Comparison of ENCODE assay signal across 10 cellular contexts in genomic region chr4:76704133-76704881, GRCh38.
DNase-seq lines count a peak whose midpoint lies in the region; ATAC-seq and TF ChIP-seq lines count a peak whose summit lies in the region.
"Had no signal": no experiment of that assay in that cellular context is flagged by ENCODE, and none has a peak within 500 bp of the region (broad histone marks: within the 10 kb centered on the region; RNA-seq: fewer than 3 reads in every experiment).

No MANE protein-coding gene starts in this region.

- ATAC-seq in left lung (peak; percentile 84), upper lobe of right lung (peak; percentile 77)
- ATAC-seq in activated naive CD8-positive, alpha-beta T cell treated with anti-CD3 and anti-CD28 coated beads, Interleukin-2, amount 50 U/mL, for 24 hours: no peak

- H3K4me3 Mint-ChIP-seq in dendritic cell treated with granulocyte-macrophage colony-stimulating factor and Interleukin-4, amounts not matched to agents 40 ng/mL and 50 ng/mL, for 4 days: peak overlapping the region; percentile 1
- H3K4me3 Mint-ChIP-seq in activated naive CD8-positive, alpha-beta T cell treated with anti-CD3 and anti-CD28 coated beads, Interleukin-2, amount 50 U/mL, for 24 hours: no peak overlapping the region

- intact Hi-C loops in dendritic cell treated with granulocyte-macrophage colony-stimulating factor and Interleukin-4, amounts not matched to agents 40 ng/mL and 50 ng/mL, for 4 days (cut with micrococcal nuclease): no loop called here
- intact Hi-C loops in left lung (cut with DNase I) (no loop called here), upper lobe of right lung (cut with DNase I) (no loop called here)

- TF ChIP-seq CTCF in left lung (IDR thresholded peaks at IDR 0.05): no peak
- TF ChIP-seq CTCF in upper lobe of right lung (IDR thresholded peaks at IDR 0.05): no peak

- H3K27me3 ChIP-seq in left lung: no peaks in the 10 kb centered on the region
- no peaks in the 10 kb centered on the region for H3K27me3 ChIP-seq in upper lobe of right lung

- peaks cover 16% of the 10 kb centered on the region for H3K4me1 Mint-ChIP-seq in dendritic cell treated with granulocyte-macrophage colony-stimulating factor and Interleukin-4, amounts not matched to agents 40 ng/mL and 50 ng/mL, for 4 days (ENCODE audit: low read depth)
- H3K4me1 Mint-ChIP-seq in activated naive CD8-positive, alpha-beta T cell treated with anti-CD3 and anti-CD28 coated beads, Interleukin-2, amount 50 U/mL, for 24 hours: no peaks in the 10 kb centered on the region

- H3K27ac ChIP-seq in left lung: peak overlapping the region; percentile 72 to 77
- peak overlapping the region; percentile 65 for H3K27ac ChIP-seq in upper lobe of right lung

- no peaks in the 10 kb centered on the region for H3K9me3 Mint-ChIP-seq in dendritic cell treated with granulocyte-macrophage colony-stimulating factor and Interleukin-4, amounts not matched to agents 40 ng/mL and 50 ng/mL, for 4 days
- no peaks in the 10 kb centered on the region for H3K9me3 Mint-ChIP-seq in activated naive CD8-positive, alpha-beta T cell treated with anti-CD3 and anti-CD28 coated beads, Interleukin-2, amount 50 U/mL, for 24 hours

- H3K4me3 ChIP-seq in left lung (no peak overlapping the region), upper lobe of right lung (no peak overlapping the region)

- no peaks in the 10 kb centered on the region for H3K36me3 Mint-ChIP-seq in dendritic cell treated with granulocyte-macrophage colony-stimulating factor and Interleukin-4, amounts not matched to agents 40 ng/mL and 50 ng/mL, for 4 days (ENCODE audit: low read depth)
- no peaks in the 10 kb centered on the region for H3K36me3 Mint-ChIP-seq in activated naive CD8-positive, alpha-beta T cell treated with anti-CD3 and anti-CD28 coated beads, Interleukin-2, amount 50 U/mL, for 24 hours (ENCODE audit: low read depth)

- peak; percentile 31 for DNase-seq in NCI-H345 (lab: John Stamatoyannopoulos, UW)
- no peak for DNase-seq in NCI-H345 treated with DMSO at 0.1 percent for 48 hours (lab: John Stamatoyannopoulos, UW; ENCODE audit: unreplicated experiment)
- no peak for DNase-seq in left lung
- DNase-seq in upper lobe of right lung: no peak
- DNase-seq in activated naive CD8-positive, alpha-beta T cell treated with anti-CD3 and anti-CD28 coated beads, Interleukin-2, amount 50 U/mL, for 24 hours: no peak
- no peak for DNase-seq in stimulated activated CD4-positive, alpha-beta T cell treated with anti-CD3 and anti-CD28 coated beads, Interleukin-4, amount 100 ng/mL, for 24 hours
- no peak for DNase-seq in NCI-H526 (lab: John Stamatoyannopoulos, UW)
- DNase-seq: activated CD4-positive, alpha-beta T cell treated with anti-CD3 and anti-CD28 coated beads for 1 hour; effector CD4-positive, alpha-beta T cell had no signal

- no peak overlapping the region for H3K27ac Mint-ChIP-seq in dendritic cell treated with granulocyte-macrophage colony-stimulating factor and Interleukin-4, amounts not matched to agents 40 ng/mL and 50 ng/mL, for 4 days
- H3K27ac Mint-ChIP-seq in activated naive CD8-positive, alpha-beta T cell treated with anti-CD3 and anti-CD28 coated beads, Interleukin-2, amount 50 U/mL, for 24 hours: no peak overlapping the region

- H3K4me1 ChIP-seq in left lung (peaks cover 23 to 28% of the 10 kb centered on the region in 2 donors), upper lobe of right lung (peaks cover 35% of the 10 kb centered on the region)

- H3K36me3 ChIP-seq in left lung (no peaks in the 10 kb centered on the region), upper lobe of right lung (no peaks in the 10 kb centered on the region)

- H3K9me3 ChIP-seq in left lung (no peaks in the 10 kb centered on the region), upper lobe of right lung (no peaks in the 10 kb centered on the region)

- peaks cover 60% of the 10 kb centered on the region for H3K27me3 Mint-ChIP-seq in dendritic cell treated with granulocyte-macrophage colony-stimulating factor and Interleukin-4, amounts not matched to agents 40 ng/mL and 50 ng/mL, for 4 days
- peaks cover 13% of the 10 kb centered on the region for H3K27me3 Mint-ChIP-seq in activated naive CD8-positive, alpha-beta T cell treated with anti-CD3 and anti-CD28 coated beads, Interleukin-2, amount 50 U/mL, for 24 hours
